In the genomic region with DNA sequence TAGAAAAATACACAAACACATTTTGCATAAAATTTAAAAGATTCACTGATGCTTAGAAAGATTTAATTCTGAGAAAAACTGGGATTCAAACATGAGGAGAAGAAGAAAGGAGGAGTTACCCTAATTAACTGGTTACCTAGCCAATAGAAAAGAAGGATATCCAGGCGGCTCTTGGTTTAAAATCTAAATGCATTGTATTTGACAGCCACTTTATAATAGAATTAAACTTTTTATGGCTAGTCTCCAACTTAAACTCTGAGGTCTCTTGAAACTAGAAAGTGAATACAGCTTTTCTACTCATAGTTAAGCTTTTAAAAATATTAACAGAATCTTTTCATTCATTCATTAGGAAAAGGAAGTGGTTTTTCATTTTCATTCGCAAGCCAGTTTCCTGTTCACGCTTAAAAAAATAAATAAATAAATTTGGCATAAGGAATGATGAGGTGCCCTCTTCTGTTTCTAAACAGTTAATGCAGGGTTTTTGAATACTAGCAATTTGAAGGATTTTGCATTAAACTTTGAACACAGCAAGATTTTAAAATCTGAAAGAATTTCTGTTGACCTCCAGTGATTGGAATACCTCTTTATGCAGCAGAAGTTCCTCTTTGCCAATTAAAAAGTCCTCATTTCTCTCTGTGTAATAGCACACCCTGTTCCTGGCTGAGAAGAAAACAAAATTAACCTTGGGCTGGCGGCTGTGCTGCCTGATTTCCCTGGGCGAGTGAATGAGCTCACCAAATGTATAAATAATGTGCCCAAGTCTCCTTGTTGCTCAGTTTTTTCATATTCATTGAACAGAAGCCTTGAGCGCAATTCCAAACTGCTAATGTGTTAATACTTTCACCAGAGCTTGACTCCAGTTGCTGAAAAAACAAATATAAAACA, we compare ENCODE assay signal across 8 cellular contexts.
DNase-seq lines count a peak whose midpoint lies in the region; ATAC-seq and TF ChIP-seq lines count a peak whose summit lies in the region.

No MANE protein-coding gene starts in this region.

- peak in 1 of 2 donors; percentile 23 for TF ChIP-seq EP300 in tibial nerve (IDR thresholded peaks at IDR 0.05)

- no peak for TF ChIP-seq POLR2A in tibial nerve (IDR thresholded peaks at IDR 0.05)

- H3K36me3 ChIP-seq in tibial nerve: no peaks in the 10 kb centered on the region

- DNase-seq in activated naive CD8-positive, alpha-beta T cell treated with anti-CD3 and anti-CD28 coated beads, Interleukin-2, amount 50 U/mL, for 24 hours: no peak
- peak; percentile 90 for DNase-seq in NCI-H2081 treated with DMSO at 0.1 percent for 48 hours (lab: John Stamatoyannopoulos, UW)
- DNase-seq in amygdala (lab: John Stamatoyannopoulos, UW): peak in 30 of 56 donors; percentile 0 to 43 (median 6)
- DNase-seq in iris pigment epithelial cell (ENCODE audit: low read depth): peak; percentile 44
- peak in 1 of 2 donors; percentile 18 for DNase-seq in tibial nerve (ENCODE audit: low spot score in 2 of 2)
- no peak for DNase-seq in activated CD4-positive, alpha-beta memory T cell treated with anti-CD3 and anti-CD28 coated beads for 36 hours

- H3K27ac ChIP-seq in tibial nerve: peak overlapping the region in 1 of 4 donors; percentile 32

- H3K4me3 Mint-ChIP-seq in activated naive CD8-positive, alpha-beta T cell: peak overlapping the region; percentile 4
- no peak overlapping the region for H3K4me3 Mint-ChIP-seq in activated naive CD8-positive, alpha-beta T cell treated with anti-CD3 and anti-CD28 coated beads, Interleukin-2, amount 50 U/mL, for 24 hours
- H3K4me3 Mint-ChIP-seq in activated CD4-positive, alpha-beta memory T cell treated with anti-CD3 and anti-CD28 coated beads for 36 hours: no peak overlapping the region

- H3K4me3 ChIP-seq in tibial nerve: peak overlapping the region in 2 of 4 donors; percentile 14 to 22

- H3K27ac Mint-ChIP-seq in activated naive CD8-positive, alpha-beta T cell: no peak overlapping the region
- H3K27ac Mint-ChIP-seq in activated naive CD8-positive, alpha-beta T cell treated with anti-CD3 and anti-CD28 coated beads, Interleukin-2, amount 50 U/mL, for 24 hours: no peak overlapping the region
- no peak overlapping the region for H3K27ac Mint-ChIP-seq in activated CD4-positive, alpha-beta memory T cell treated with anti-CD3 and anti-CD28 coated beads for 36 hours

- H3K4me1 Mint-ChIP-seq in activated naive CD8-positive, alpha-beta T cell (ENCODE audit: low read depth): peaks cover 16% of the 10 kb centered on the region
- peaks cover 21% of the 10 kb centered on the region for H3K4me1 Mint-ChIP-seq in activated naive CD8-positive, alpha-beta T cell treated with anti-CD3 and anti-CD28 coated beads, Interleukin-2, amount 50 U/mL, for 24 hours
- H3K4me1 Mint-ChIP-seq in activated CD4-positive, alpha-beta memory T cell treated with anti-CD3 and anti-CD28 coated beads for 36 hours (ENCODE audit: low read depth): peaks cover 12% of the 10 kb centered on the region

- no peaks in the 10 kb centered on the region for H3K9me3 ChIP-seq in tibial nerve

- no peak for ATAC-seq in activated naive CD8-positive, alpha-beta T cell treated with anti-CD3 and anti-CD28 coated beads, Interleukin-2, amount 50 U/mL, for 24 hours
- peak; percentile 46 for ATAC-seq in HG02798 (IDR thresholded peaks at IDR 0.05; ENCODE audit: poor library complexity, unreplicated experiment)

- WGBS in tibial nerve, 2 donors: 18 to 25% methylated on average over 6 of the region's 6 CpGs

- POLR2A ChIA-PET in activated CD4-positive, alpha-beta memory T cell treated with anti-CD3 and anti-CD28 coated beads for 36 hours (lab: Charles Lee): no interaction called here

- no peaks in the 10 kb centered on the region for H3K27me3 Mint-ChIP-seq in activated naive CD8-positive, alpha-beta T cell
- H3K27me3 Mint-ChIP-seq in activated naive CD8-positive, alpha-beta T cell treated with anti-CD3 and anti-CD28 coated beads, Interleukin-2, amount 50 U/mL, for 24 hours: no peaks in the 10 kb centered on the region
- no peaks in the 10 kb centered on the region for H3K27me3 Mint-ChIP-seq in activated CD4-positive, alpha-beta memory T cell treated with anti-CD3 and anti-CD28 coated beads for 36 hours

- peaks cover 6% of the 10 kb centered on the region for H3K36me3 Mint-ChIP-seq in activated naive CD8-positive, alpha-beta T cell
- no peaks in the 10 kb centered on the region for H3K36me3 Mint-ChIP-seq in activated naive CD8-positive, alpha-beta T cell treated with anti-CD3 and anti-CD28 coated beads, Interleukin-2, amount 50 U/mL, for 24 hours (ENCODE audit: low read depth)
- no peaks in the 10 kb centered on the region for H3K36me3 Mint-ChIP-seq in activated CD4-positive, alpha-beta memory T cell treated with anti-CD3 and anti-CD28 coated beads for 36 hours

- H3K27me3 ChIP-seq in tibial nerve: no peaks in the 10 kb centered on the region

- CTCF ChIA-PET in activated CD4-positive, alpha-beta memory T cell treated with anti-CD3 and anti-CD28 coated beads for 36 hours (lab: Charles Lee): no interaction called here

- peak in 4 of 5 experiments; percentile 17 to 37 (median 33) for TF ChIP-seq CTCF in tibial nerve (IDR thresholded peaks at IDR 0.05)

- intact Hi-C loops in activated CD4-positive, alpha-beta memory T cell treated with anti-CD3 and anti-CD28 coated beads for 36 hours (cut with micrococcal nuclease): loop anchor here (2.0 kb wide), 1 partner anchor 530 kb away; no protein-coding TSS in a partner anchor

- H3K9me3 Mint-ChIP-seq in activated naive CD8-positive, alpha-beta T cell (ENCODE audit: low read depth): no peaks in the 10 kb centered on the region
- H3K9me3 Mint-ChIP-seq in activated naive CD8-positive, alpha-beta T cell treated with anti-CD3 and anti-CD28 coated beads, Interleukin-2, amount 50 U/mL, for 24 hours: no peaks in the 10 kb centered on the region
- no peaks in the 10 kb centered on the region for H3K9me3 Mint-ChIP-seq in activated CD4-positive, alpha-beta memory T cell treated with anti-CD3 and anti-CD28 coated beads for 36 hours

- H3K4me1 ChIP-seq in tibial nerve: peaks cover 0 to 17% (median 5%) of the 10 kb centered on the region in 4 donors

Comparison
In these comparisons a context has a peak if more than half of its experiments do, and no peak if none do; other contexts are left out.
1. DNase-seq: peak in NCI-H2081 treated with DMSO at 0.1 percent for 48 hours (single experiment), amygdala (30 of 56) and iris pigment epithelial cell (single experiment); none in activated naive CD8-positive, alpha-beta T cell treated with anti-CD3 and anti-CD28 coated beads, Interleukin-2, amount 50 U/mL, for 24 hours (single experiment) and activated CD4-positive, alpha-beta memory T cell treated with anti-CD3 and anti-CD28 coated beads for 36 hours (single experiment).